ENCODE assay signal across 33 cellular contexts in genomic region chr6:105951322-105951721, GRCh38.
"Had no signal": no experiment of that assay in that cellular context is flagged by ENCODE, and none has a peak within 500 bp of the region (broad histone marks: within the 10 kb centered on the region; RNA-seq: fewer than 3 reads in every experiment).

No MANE protein-coding gene starts in this region.

- H3K4me2 ChIP-seq: KMS-11, PC-9 had no signal

- H3K27ac ChIP-seq: ascending aorta, cardiac muscle cell, KMS-11, PC-9, RWPE1, VCaP had no signal

- H3K27me3 ChIP-seq: ascending aorta, cardiac muscle cell had no signal

- H3K9me3 ChIP-seq: ascending aorta had no signal

- H3K9ac ChIP-seq: KMS-11 had no signal

- H3K4me3 ChIP-seq: ascending aorta, cardiac muscle cell, PC-9 had no signal

- H2AFZ ChIP-seq: PC-9 had no signal

- FAIRE-seq: RCC 7860 had no signal

- H3K4me1 ChIP-seq: ascending aorta had no signal

- H3K36me3 ChIP-seq: ascending aorta, cardiac muscle cell had no signal

- DNase-seq: activated B cell treated with CpG ODN at 0.5 μM for 24 hours; activated CD4-positive, alpha-beta T cell treated with anti-CD3 and anti-CD28 coated beads for 4 hours; activated CD4-positive, CD25-positive, alpha-beta regulatory T cell treated with anti-CD3 and anti-CD28 coated beads, Interleukin-2, amount 50 U/mL, for 72 hours; activated CD8-positive, alpha-beta T cell treated with anti-CD3 and anti-CD28 coated beads for 36 hours; activated gamma-delta T cell; activated naive CD4-positive, alpha-beta T cell treated with Interleukin-2 at 50 U/mL for 16 hours; activated naive CD8-positive, alpha-beta T cell treated with anti-CD3 and anti-CD28 coated beads, Interleukin-2, amount 10 ng/mL, durations not matched to agents 7 days and 5 days; activated T-cell treated with anti-CD3 and anti-CD28 coated beads, Interleukin-2, amount 50 U/mL, for 1 hour; activated T-cell treated with anti-CD3 and anti-CD28 coated beads, Interleukin-2, amount 50 U/mL, for 72 hours; amygdala; MM.1S; NCI-H1092 treated with DMSO at 0.1 percent for 48 hours; NCI-H1436 treated with DMSO at 0.1 percent for 48 hours; NCI-H1694 treated with DMSO at 0.1 percent for 48 hours; NCI-H2029; NCI-H2171 treated with DMSO at 0.1 percent for 48 hours; NCI-H345; NCI-H524 treated with DMSO at 0.1 percent for 48 hours; NK-92 treated with Interleukin-12 subunit alpha and Interleukin-12 subunit beta, amount 100 ng/mL, for 24 hours; PC-9; SIG-M5; T-helper 1 cell; T-helper 2 cell; T-helper 9 cell had no signal

- ATAC-seq: activated CD8-positive, alpha-beta T cell treated with anti-CD3 and anti-CD28 coated beads for 36 hours; activated T-cell treated with anti-CD3 and anti-CD28 coated beads, Interleukin-2, amount 50 U/mL, for 72 hours; activated T-helper 17 cell treated with anti-CD3 and anti-CD28 coated beads, Interleukin-2, amount 50 U/mL, for 72 hours; Right ventricle myocardium inferior; SK-N-SH treated with all-trans-retinoic acid at 6 μM for 48 hours had no signal
